ENCODE assay signal across 2 cellular contexts in the genomic region with DNA sequence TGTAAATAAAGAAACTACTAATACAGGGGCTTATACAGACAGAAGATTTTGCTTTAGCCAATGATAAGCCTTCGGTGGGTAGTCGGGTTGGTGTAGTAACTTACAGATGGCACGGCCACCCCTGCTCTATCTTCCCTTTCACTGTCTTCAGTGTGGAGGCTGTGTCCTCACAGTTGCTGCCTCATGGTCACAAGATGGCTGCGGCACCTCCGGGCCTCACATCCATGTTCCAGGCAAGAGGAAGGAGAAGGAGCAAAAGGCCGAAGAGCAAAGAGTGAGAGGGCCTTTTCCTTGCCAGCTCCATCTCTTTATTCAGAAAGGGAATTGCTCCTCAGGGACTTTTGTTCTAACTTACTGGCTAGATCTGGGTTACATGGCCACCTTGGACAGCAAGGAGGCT.
TF ChIP-seq lines count a peak whose summit lies in the region.

No MANE protein-coding gene starts in this region.

TF ChIP-seq in WTC11, 78 proteins besides CTCF, POLR2A, EP300 and RAD21:
- TF ChIP-seq NFATC4 (CRISPR knock-in tag; IDR thresholded peaks at IDR 0.05) (no peak), GTF2I (CRISPR knock-in tag; conservative IDR thresholded peaks at IDR 0.05) (peak; percentile 68)
- TF ChIP-seq, protein P1, sequence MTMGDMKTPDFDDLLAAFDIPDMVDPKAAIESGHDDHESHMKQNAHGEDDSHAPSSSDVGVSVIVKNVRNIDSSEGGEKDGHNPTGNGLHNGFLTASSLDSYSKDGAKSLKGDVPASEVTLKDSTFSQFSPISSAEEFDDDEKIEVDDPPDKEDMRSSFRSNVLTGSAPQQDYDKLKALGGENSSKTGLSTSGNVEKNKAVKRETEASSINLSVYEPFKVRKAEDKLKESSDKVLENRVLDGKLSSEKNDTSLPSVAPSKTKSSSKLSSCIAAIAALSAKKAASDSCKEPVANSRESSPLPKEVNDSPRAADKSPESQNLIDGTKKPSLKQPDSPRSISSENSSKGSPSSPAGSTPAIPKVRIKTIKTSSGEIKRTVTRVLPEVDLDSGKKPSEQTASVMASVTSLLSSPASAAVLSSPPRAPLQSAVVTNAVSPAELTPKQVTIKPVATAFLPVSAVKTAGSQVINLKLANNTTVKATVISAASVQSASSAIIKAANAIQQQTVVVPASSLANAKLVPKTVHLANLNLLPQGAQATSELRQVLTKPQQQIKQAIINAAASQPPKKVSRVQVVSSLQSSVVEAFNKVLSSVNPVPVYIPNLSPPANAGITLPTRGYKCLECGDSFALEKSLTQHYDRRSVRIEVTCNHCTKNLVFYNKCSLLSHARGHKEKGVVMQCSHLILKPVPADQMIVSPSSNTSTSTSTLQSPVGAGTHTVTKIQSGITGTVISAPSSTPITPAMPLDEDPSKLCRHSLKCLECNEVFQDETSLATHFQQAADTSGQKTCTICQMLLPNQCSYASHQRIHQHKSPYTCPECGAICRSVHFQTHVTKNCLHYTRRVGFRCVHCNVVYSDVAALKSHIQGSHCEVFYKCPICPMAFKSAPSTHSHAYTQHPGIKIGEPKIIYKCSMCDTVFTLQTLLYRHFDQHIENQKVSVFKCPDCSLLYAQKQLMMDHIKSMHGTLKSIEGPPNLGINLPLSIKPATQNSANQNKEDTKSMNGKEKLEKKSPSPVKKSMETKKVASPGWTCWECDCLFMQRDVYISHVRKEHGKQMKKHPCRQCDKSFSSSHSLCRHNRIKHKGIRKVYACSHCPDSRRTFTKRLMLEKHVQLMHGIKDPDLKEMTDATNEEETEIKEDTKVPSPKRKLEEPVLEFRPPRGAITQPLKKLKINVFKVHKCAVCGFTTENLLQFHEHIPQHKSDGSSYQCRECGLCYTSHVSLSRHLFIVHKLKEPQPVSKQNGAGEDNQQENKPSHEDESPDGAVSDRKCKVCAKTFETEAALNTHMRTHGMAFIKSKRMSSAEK (CRISPR knock-in tag; IDR thresholded peaks at IDR 0.05; ENCODE audit: borderline replicate concordance): no peak

TF ChIP-seq in H1, 55 proteins besides CTCF, POLR2A, EP300 and RAD21:
- TF ChIP-seq KDM1A (IDR thresholded peaks at IDR 0.05; ENCODE audit: borderline replicate concordance, low read length) (peak; percentile 51; the same call in 1 of the 2 replicates), CEBPB (IDR thresholded peaks at IDR 0.05; ENCODE audit: low read depth, low read length) (no peak), CHD1 (IDR thresholded peaks at IDR 0.05; ENCODE audit: low read depth, low read length) (no peak), MAFK (IDR thresholded peaks at IDR 0.05; ENCODE audit: low read depth, low read length) (no peak)
